10 cellular contexts compared by ENCODE assay signal in genomic region chr11:11171854-11172253, GRCh38.
DNase-seq lines count a peak whose midpoint lies in the region; ATAC-seq and TF ChIP-seq lines count a peak whose summit lies in the region.
"Had no signal": no experiment of that assay in that cellular context is flagged by ENCODE, and none has a peak within 500 bp of the region (broad histone marks: within the 10 kb centered on the region; RNA-seq: fewer than 3 reads in every experiment).

No MANE protein-coding gene starts in this region.

- H3K27ac Mint-ChIP-seq in activated T-cell treated with anti-CD3 and anti-CD28 coated beads, Interleukin-2, amount 50 U/mL, for 72 hours: peak overlapping the region; percentile 76
- H3K27ac Mint-ChIP-seq in stimulated activated memory B cell treated with anti-CD40 and anti-IgM and Interleukin-4, amounts not matched to agents 10 μg/mL and 1 μg/mL and 100 μg/mL, for 72 hours: peak overlapping the region; percentile 47
- H3K27ac Mint-ChIP-seq in CD14-positive monocyte: peak overlapping the region in 1 of 7 donors; percentile 35

- H3K79me2 ChIP-seq in mammary epithelial cell (ENCODE audit: insufficient read depth, low read length): no peaks in the 10 kb centered on the region

- no peak overlapping the region for H3K27ac ChIP-seq in mammary epithelial cell (ENCODE audit: insufficient read depth, low read depth, low read length)
- H3K27ac ChIP-seq: BLaER1 treated with 17β-estradiol and CSF1 and Interleukin-3, amounts not matched to agents 10 nM and 100 nM had no signal

- no peaks in the 10 kb centered on the region for H3K36me3 Mint-ChIP-seq in activated T-cell treated with anti-CD3 and anti-CD28 coated beads, Interleukin-2, amount 50 U/mL, for 72 hours (ENCODE audit: insufficient read depth in 2 of 2)
- H3K36me3 Mint-ChIP-seq in stimulated activated memory B cell treated with anti-CD40 and anti-IgM and Interleukin-4, amounts not matched to agents 10 μg/mL and 1 μg/mL and 100 μg/mL, for 72 hours: no peaks in the 10 kb centered on the region
- no peaks in the 10 kb centered on the region for H3K36me3 Mint-ChIP-seq in CD14-positive monocyte

- H3K27me3 ChIP-seq in mammary epithelial cell (ENCODE audit: insufficient read depth, low read length): no peaks in the 10 kb centered on the region
- H3K27me3 ChIP-seq: BLaER1 treated with 17β-estradiol and CSF1 and Interleukin-3, amounts not matched to agents 10 nM and 100 nM had no signal

- no peak overlapping the region for H3K4me3 ChIP-seq in mammary epithelial cell (replicated peaks in 1 of 3; ENCODE audit: insufficient read depth in 1 of 3, low read depth in 2 of 3, low read length in 3 of 3)
- H3K4me3 ChIP-seq: BLaER1 treated with 17β-estradiol and CSF1 and Interleukin-3, amounts not matched to agents 10 nM and 100 nM had no signal

- peaks cover 10% of the 10 kb centered on the region for H3K4me1 ChIP-seq in mammary epithelial cell (ENCODE audit: insufficient read depth, low read length)

- TF ChIP-seq CTCF in mammary epithelial cell (conservative IDR thresholded peaks at IDR 0.05 in 1 of 2, IDR thresholded peaks at IDR 0.05 in 1 of 2; ENCODE audit: extremely low read depth in 1 of 2, insufficient read depth in 1 of 2, low read depth in 1 of 2, low read length in 2 of 2) (no peak), CD14-positive monocyte (IDR thresholded peaks at IDR 0.05) (no peak)

- dilution Hi-C loops in mammary epithelial cell (cut with HindIII; ENCODE audit: low sequenced_read_pairs): no loop called here

- DNase-seq in activated T-cell treated with anti-CD3 and anti-CD28 coated beads, Interleukin-2, amount 50 U/mL, for 72 hours: no peak
- no peak for DNase-seq in activated T-cell treated with anti-CD3 and anti-CD28 coated beads, Interleukin-2, amount 50 U/mL, for 1 hour
- DNase-seq in T-helper 22 cell (ENCODE audit: low read depth) (peak; percentile 29), mammary epithelial cell (no peak), CD14-positive monocyte (ENCODE audit: low spot score) (no peak), T1000 (lab: John Stamatoyannopoulos, UW) (no peak)

- no peaks in the 10 kb centered on the region for H3K27me3 Mint-ChIP-seq in activated T-cell treated with anti-CD3 and anti-CD28 coated beads, Interleukin-2, amount 50 U/mL, for 72 hours (ENCODE audit: low read depth)
- H3K27me3 Mint-ChIP-seq in stimulated activated memory B cell treated with anti-CD40 and anti-IgM and Interleukin-4, amounts not matched to agents 10 μg/mL and 1 μg/mL and 100 μg/mL, for 72 hours: peaks cover 8% of the 10 kb centered on the region
- peaks cover 0 to 10% (median 3%) of the 10 kb centered on the region in 3 donors for H3K27me3 Mint-ChIP-seq in CD14-positive monocyte (ENCODE audit: low read depth in 3 of 3)

- WGBS in mammary epithelial cell (ENCODE audit: low coverage, missing lambda C conversion rate): 88% methylated on average over 1 of the region's 1 CpG

- intact Hi-C loops in mammary epithelial cell (cut with micrococcal nuclease) (loop anchor here (5.0 kb wide), 1 partner anchor 95 kb away; no protein-coding TSS in a partner anchor), CD14-positive monocyte (cut with micrococcal nuclease) (no loop called here)

- no peak overlapping the region for H2AFZ ChIP-seq in mammary epithelial cell (ENCODE audit: low read depth, low read length)

- CTCF ChIA-PET in mammary epithelial cell (lab: Charles Lee; ENCODE audit: low non-redundant PET): no interaction called here

- peak overlapping the region in 1 of 2 donors; percentile 16 for H3K4me3 Mint-ChIP-seq in activated T-cell treated with anti-CD3 and anti-CD28 coated beads, Interleukin-2, amount 50 U/mL, for 72 hours
- H3K4me3 Mint-ChIP-seq in stimulated activated memory B cell treated with anti-CD40 and anti-IgM and Interleukin-4, amounts not matched to agents 10 μg/mL and 1 μg/mL and 100 μg/mL, for 72 hours: no peak overlapping the region
- no peak overlapping the region for H3K4me3 Mint-ChIP-seq in CD14-positive monocyte

- peaks cover 21% of the 10 kb centered on the region for H3K4me1 Mint-ChIP-seq in activated T-cell treated with anti-CD3 and anti-CD28 coated beads, Interleukin-2, amount 50 U/mL, for 72 hours (ENCODE audit: low read depth)
- peaks cover 27% of the 10 kb centered on the region for H3K4me1 Mint-ChIP-seq in stimulated activated memory B cell treated with anti-CD40 and anti-IgM and Interleukin-4, amounts not matched to agents 10 μg/mL and 1 μg/mL and 100 μg/mL, for 72 hours
- no peaks in the 10 kb centered on the region for H3K4me1 Mint-ChIP-seq in CD14-positive monocyte

- ATAC-seq in activated T-cell treated with anti-CD3 and anti-CD28 coated beads, Interleukin-2, amount 50 U/mL, for 72 hours (replicated peaks in 1 of 2): peak; percentile 65 to 73
- ATAC-seq in HG02938 (IDR thresholded peaks at IDR 0.05; ENCODE audit: unreplicated experiment): peak; percentile 81
- ATAC-seq in stimulated activated memory B cell treated with anti-CD40 and anti-IgM and Interleukin-4, amounts not matched to agents 10 μg/mL and 1 μg/mL and 100 μg/mL, for 72 hours: peak; percentile 29
- ATAC-seq: Panc1 had no signal

- H3K9me3 ChIP-seq in mammary epithelial cell (replicated peaks; ENCODE audit: insufficient read depth, low read length): no peaks in the 10 kb centered on the region
- H3K9me3 ChIP-seq: BLaER1 treated with 17β-estradiol and CSF1 and Interleukin-3, amounts not matched to agents 10 nM and 100 nM had no signal

- H3K4me2 ChIP-seq in mammary epithelial cell (ENCODE audit: insufficient read depth, low read depth, low read length): no peak overlapping the region

- no peaks in the 10 kb centered on the region for H3K9me3 Mint-ChIP-seq in activated T-cell treated with anti-CD3 and anti-CD28 coated beads, Interleukin-2, amount 50 U/mL, for 72 hours
- peaks cover 2% of the 10 kb centered on the region for H3K9me3 Mint-ChIP-seq in stimulated activated memory B cell treated with anti-CD40 and anti-IgM and Interleukin-4, amounts not matched to agents 10 μg/mL and 1 μg/mL and 100 μg/mL, for 72 hours
- H3K9me3 Mint-ChIP-seq in CD14-positive monocyte: peaks cover 0 to 2% (median 0%) of the 10 kb centered on the region in 7 donors

- no peak overlapping the region for H3K9ac ChIP-seq in mammary epithelial cell (ENCODE audit: insufficient read depth, low read length)
- H3K9ac ChIP-seq: BLaER1 treated with 17β-estradiol and CSF1 and Interleukin-3, amounts not matched to agents 10 nM and 100 nM had no signal

- BruUV-seq in mammary epithelial cell (replicated peaks; lab: Mats Ljungman, UMichigan): no TSS peak

- no peaks in the 10 kb centered on the region for H3K36me3 ChIP-seq in mammary epithelial cell (ENCODE audit: insufficient read depth, low read length)
- H3K36me3 ChIP-seq: BLaER1 treated with 17β-estradiol and CSF1 and Interleukin-3, amounts not matched to agents 10 nM and 100 nM had no signal

- H4K20me1 ChIP-seq in mammary epithelial cell (ENCODE audit: insufficient read depth, low read length): no peaks in the 10 kb centered on the region
- H4K20me1 ChIP-seq: BLaER1 treated with 17β-estradiol and CSF1 and Interleukin-3, amounts not matched to agents 10 nM and 100 nM had no signal

- in situ Hi-C loops in mammary epithelial cell (cut with MboI; ENCODE audit: low sequenced_read_pairs in 2 of 2): no loop called here

Comparison
In these comparisons a context has a peak if more than half of its experiments do, and no peak if none do; other contexts are left out.
1. ATAC-seq: peak in every context shown above with its lines; median percentile 81 in HG02938; 69 in activated T-cell treated with anti-CD3 and anti-CD28 coated beads, Interleukin-2, amount 50 U/mL, for 72 hours; 29 in stimulated activated memory B cell treated with anti-CD40 and anti-IgM and Interleukin-4, amounts not matched to agents 10 μg/mL and 1 μg/mL and 100 μg/mL, for 72 hours.